Comparison of ENCODE assay signal across 8 cellular contexts in genomic region chr12:124938606-124939427, GRCh38. TPM values are rescaled to one million over a fixed set of nuclear protein-coding genes. Genes with fewer than 3 reads are reported as not detected.
DNase-seq lines count a peak whose midpoint lies in the region; ATAC-seq, FAIRE-seq and TF ChIP-seq lines count a peak whose summit lies in the region.

No MANE protein-coding gene starts in this region.

- FAIRE-seq in HepG2 (lab: Jason Lieb, UNC): peak; percentile 71

- CTCF ChIA-PET in HepG2 (lab: Yijun Ruan, JAX; ENCODE audit: low intra/inter-chr PET ratio, low total read pairs): interaction anchor here (1.5 to 2.2 kb wide), 2 partner anchors 32 to 34 kb away, joined by 3 to 21 read pairs; no protein-coding TSS in a partner anchor

- H3K4me2 ChIP-seq in HepG2 (ENCODE audit: low read depth, low read length): peak overlapping the region; percentile 79

- BruUV-seq in HepG2 (replicated peaks; lab: Mats Ljungman, UMichigan): TSS peak; percentile 87

- ATAC-seq in GM18520 (IDR thresholded peaks at IDR 0.05; ENCODE audit: unreplicated experiment): peak; percentile 23
- peak; percentile 29 for ATAC-seq in HG02943 (IDR thresholded peaks at IDR 0.05; ENCODE audit: low read depth, unreplicated experiment)
- ATAC-seq in HepG2: peak; percentile 14
- ATAC-seq in stimulated activated effector memory CD8-positive, alpha-beta T cell treated with anti-CD3 and anti-CD28 coated beads, Interleukin-12 subunit alpha, Interleukin-12 subunit beta, amount 100 ng/mL, for 72 hours: peak; percentile 61

- TF ChIP-seq EP300 in HepG2 (IDR thresholded peaks at IDR 0.05; ENCODE audit: low read depth in 2 of 2, low read length in 2 of 2): peak in 1 of 2 experiments; percentile 31; a peak in 1 of 4 replicates
- no peak for TF ChIP-seq EP300 in HepG2 (CRISPR knock-in tag; IDR thresholded peaks at IDR 0.05; ENCODE audit: borderline replicate concordance)

- WGBS in HepG2 (ENCODE audit: low lambda C conversion rate): 1% methylated on average over 15 of the region's 22 CpGs

- H3K36me3 Mint-ChIP-seq in stimulated activated effector memory CD8-positive, alpha-beta T cell treated with anti-CD3 and anti-CD28 coated beads, Interleukin-12 subunit alpha, Interleukin-12 subunit beta, amount 100 ng/mL, for 72 hours: peaks cover 13% of the 10 kb centered on the region

- no peaks in the 10 kb centered on the region for H4K20me1 ChIP-seq in HepG2 (ENCODE audit: insufficient read depth, low read length)

- H3K27ac ChIP-seq in HepG2 (ENCODE audit: extremely low read length, insufficient read depth, low read length): peak overlapping the region; percentile 95

- H3K79me2 ChIP-seq in HepG2 (ENCODE audit: insufficient read depth, low read length): no peaks in the 10 kb centered on the region

- H3K4me3 ChIP-seq in HepG2 (replicated peaks in 1 of 3; ENCODE audit: insufficient read depth in 1 of 3, low read depth in 2 of 3, low read length in 3 of 3): peak overlapping the region; percentile 63 to 81 (median 68)

- no peaks in the 10 kb centered on the region for H3K9me3 Mint-ChIP-seq in stimulated activated effector memory CD8-positive, alpha-beta T cell treated with anti-CD3 and anti-CD28 coated beads, Interleukin-12 subunit alpha, Interleukin-12 subunit beta, amount 100 ng/mL, for 72 hours

- intact Hi-C loops in HepG2 (cut with micrococcal nuclease; ENCODE audit: unreplicated experiment): loop anchor here (1.0 to 2.0 kb wide), 2 partner anchors 12 to 20 kb away; no protein-coding TSS in a partner anchor

- DNase-seq in SK-MEL-5 (ENCODE audit: low read depth, low spot score) (peak; percentile 92), cerebellar cortex (ENCODE audit: low spot score) (peak; percentile 91), HepG2 (ENCODE audit: low spot score) (peak; percentile 78), HuH-7 (ENCODE audit: low spot score) (no peak), AML-193 (lab: John Stamatoyannopoulos, UW) (no peak)
- DNase-seq in stimulated activated effector memory CD8-positive, alpha-beta T cell treated with anti-CD3 and anti-CD28 coated beads, Interleukin-12 subunit alpha, Interleukin-12 subunit beta, amount 100 ng/mL, for 72 hours (ENCODE audit: low spot score in 2 of 2): peak; percentile 43 to 76

- peaks cover 7% of the 10 kb centered on the region for H3K4me1 Mint-ChIP-seq in stimulated activated effector memory CD8-positive, alpha-beta T cell treated with anti-CD3 and anti-CD28 coated beads, Interleukin-12 subunit alpha, Interleukin-12 subunit beta, amount 100 ng/mL, for 72 hours

- in situ Hi-C loops in SK-MEL-5 (cut with HindIII; ENCODE audit: low pct_unique_long_range_greater_than_20kb, low sequenced_read_pairs): no loop called here
- in situ Hi-C loops in HepG2 (cut with HindIII; ENCODE audit: extremely low pct_ligation_motif_present, low pct_unique_long_range_greater_than_20kb): no loop called here

- H2AFZ ChIP-seq in HepG2 (ENCODE audit: low read length): no peak overlapping the region

- H3K9me3 ChIP-seq in HepG2 (ENCODE audit: low read length): no peaks in the 10 kb centered on the region

- no peaks in the 10 kb centered on the region for H3K27me3 ChIP-seq in HepG2 (ENCODE audit: control insufficient read depth in 1 of 2, insufficient read depth in 2 of 2, low read length in 2 of 2)

- POLR2A ChIA-PET in HepG2 (lab: Yijun Ruan, JAX): interaction anchor here (0.9 to 6.6 kb wide), 8 partner anchors 8 to 55 kb away, joined by 3 to 199 read pairs (median 7); partner anchors contain the start of gene UBC

- H3K4me1 ChIP-seq in HepG2 (ENCODE audit: insufficient read depth, low read length): peaks cover 52% of the 10 kb centered on the region

- no peak overlapping the region for H3K27ac Mint-ChIP-seq in stimulated activated effector memory CD8-positive, alpha-beta T cell treated with anti-CD3 and anti-CD28 coated beads, Interleukin-12 subunit alpha, Interleukin-12 subunit beta, amount 100 ng/mL, for 72 hours

- H3K36me3 ChIP-seq in HepG2 (replicated peaks in 1 of 2; ENCODE audit: control insufficient read depth in 1 of 2, insufficient read depth in 2 of 2, low read length in 2 of 2): no peaks in the 10 kb centered on the region

- peak overlapping the region; percentile 80 for H3K9ac ChIP-seq in HepG2 (ENCODE audit: insufficient read depth, low read depth, low read length)

- H3K4me3 Mint-ChIP-seq in stimulated activated effector memory CD8-positive, alpha-beta T cell treated with anti-CD3 and anti-CD28 coated beads, Interleukin-12 subunit alpha, Interleukin-12 subunit beta, amount 100 ng/mL, for 72 hours: no peak overlapping the region

- TF ChIP-seq POLR2A in HepG2 (IDR thresholded peaks at IDR 0.05; ENCODE audit: insufficient read depth in 1 of 2, low read depth in 2 of 2, low read length in 2 of 2): peak in 1 of 2 experiments; percentile 39; a peak in 2 of 4 replicates

- peak; percentile 67 for TF ChIP-seq CTCF in HepG2 (CRISPR knock-in tag; IDR thresholded peaks at IDR 0.05)

- no peak for TF ChIP-seq RAD21 in HepG2 (CRISPR knock-in tag; IDR thresholded peaks at IDR 0.05)

RNA-seq across cellular contexts. Expression of gene UBC, which starts 24.4 kb away (rescaled TPM):
- 1,930 and 2,016 TPM in 2 replicates for total RNA-seq in SK-MEL-5 (2014; rRNA removed; shearing (Covaris generic))
- 1,237 and 1,346 TPM in 2 replicates for polyA plus RNA-seq in SK-MEL-5 (2015; cell fraction: cytosol; rRNA removed)
- 572 and 599 TPM in 2 replicates for polyA plus RNA-seq in SK-MEL-5 (2015; cell fraction: nucleus; rRNA removed)
- 805 and 1,167 TPM in 2 replicates for total RNA-seq in HepG2 (2016; rRNA removed; fragmentation: Illumina TruSeq; extraction: Trizol)
- 330 and 384 TPM in 2 replicates for total RNA-seq in HepG2 (2016; cell fraction: cytosol; rRNA removed; fragmentation: Illumina TruSeq; extraction: Trizol; ENCODE audit: low read depth)
- 802 and 1,160 TPM in 2 replicates for total RNA-seq in HepG2 (2016; cell fraction: insoluble cytoplasmic fraction; rRNA removed; fragmentation: Illumina TruSeq; extraction: Trizol)
- 388 and 438 TPM in 2 replicates for total RNA-seq in HepG2 (2016; cell fraction: membrane; rRNA removed; fragmentation: Illumina TruSeq; extraction: Trizol)
- total RNA-seq in HepG2 (2016; cell fraction: nucleus; rRNA removed; fragmentation: Illumina TruSeq; extraction: Trizol): 473 and 495 TPM in 2 replicates
- 1,432 and 1,529 TPM in 2 replicates for polyA plus RNA-seq in HepG2 (2011; rRNA removed)
- polyA plus RNA-seq in HepG2 (2011; cell fraction: cytosol; rRNA removed): 1,350 and 1,708 TPM in 2 replicates
- 541 and 721 TPM in 2 replicates for polyA plus RNA-seq in HepG2 (2011; cell fraction: nucleus; rRNA removed)
- 920 and 1,315 TPM in 2 replicates for polyA plus RNA-seq in HepG2 (2012)
- polyA plus RNA-seq in HepG2 (2016; cell fraction: cytosol; fragmentation: Illumina TruSeq; extraction: Trizol; ENCODE audit: low read depth): 299 and 343 TPM in 2 replicates
- 1,055 and 1,063 TPM in 2 replicates for polyA plus RNA-seq in HepG2 (2016; cell fraction: insoluble cytoplasmic fraction; fragmentation: Illumina TruSeq; extraction: Trizol; ENCODE audit: low read depth)
- 279 and 340 TPM in 2 replicates for polyA plus RNA-seq in HepG2 (2016; cell fraction: membrane; fragmentation: Illumina TruSeq; extraction: Trizol; ENCODE audit: low read depth)
- polyA plus RNA-seq in HepG2 (2016; cell fraction: nucleus; fragmentation: Illumina TruSeq; extraction: Trizol; ENCODE audit: insufficient read depth, low read depth): 688 and 691 TPM in 2 replicates
- 531 and 665 TPM in 2 replicates for polyA minus RNA-seq in HepG2 (2011; rRNA and poly(A)+ RNA removed; ENCODE audit: low replicate concordance)
- polyA minus RNA-seq in HepG2 (2011; cell fraction: cytosol; rRNA and poly(A)+ RNA removed): 412 and 617 TPM in 2 replicates
- 99.5 and 162 TPM in 2 replicates for polyA minus RNA-seq in HepG2 (2011; cell fraction: nucleus; rRNA and poly(A)+ RNA removed)

RNA-seq across cellular contexts. Expression of gene DHX37, which starts 50.1 kb away (rescaled TPM):
- total RNA-seq in SK-MEL-5 (2014; rRNA removed; shearing (Covaris generic)): 38.2 and 48.2 TPM in 2 replicates
- polyA plus RNA-seq in SK-MEL-5 (2015; cell fraction: cytosol; rRNA removed): 44.8 and 59.1 TPM in 2 replicates
- 64.6 and 71.5 TPM in 2 replicates for polyA plus RNA-seq in SK-MEL-5 (2015; cell fraction: nucleus; rRNA removed)
- total RNA-seq in HepG2 (2016; rRNA removed; fragmentation: Illumina TruSeq; extraction: Trizol): 19.4 and 20.9 TPM in 2 replicates
- 3.8 and 4.4 TPM in 2 replicates for total RNA-seq in HepG2 (2016; cell fraction: cytosol; rRNA removed; fragmentation: Illumina TruSeq; extraction: Trizol; ENCODE audit: low read depth)
- total RNA-seq in HepG2 (2016; cell fraction: insoluble cytoplasmic fraction; rRNA removed; fragmentation: Illumina TruSeq; extraction: Trizol): 14.2 and 21.8 TPM in 2 replicates
- 8.0 TPM in 2 replicates for total RNA-seq in HepG2 (2016; cell fraction: membrane; rRNA removed; fragmentation: Illumina TruSeq; extraction: Trizol)
- total RNA-seq in HepG2 (2016; cell fraction: nucleus; rRNA removed; fragmentation: Illumina TruSeq; extraction: Trizol): 18.7 and 19.6 TPM in 2 replicates
- 6.0 and 7.6 TPM in 2 replicates for polyA plus RNA-seq in HepG2 (2011; rRNA removed)
- polyA plus RNA-seq in HepG2 (2011; cell fraction: cytosol; rRNA removed): 3.9 and 5.3 TPM in 2 replicates
- polyA plus RNA-seq in HepG2 (2011; cell fraction: nucleus; rRNA removed): 26.9 and 32.7 TPM in 2 replicates
- 7.8 and 12.7 TPM in 2 replicates for polyA plus RNA-seq in HepG2 (2012)
- 1.3 TPM in 2 replicates for polyA plus RNA-seq in HepG2 (2016; cell fraction: cytosol; fragmentation: Illumina TruSeq; extraction: Trizol; ENCODE audit: low read depth)
- 13.2 and 17.5 TPM in 2 replicates for polyA plus RNA-seq in HepG2 (2016; cell fraction: insoluble cytoplasmic fraction; fragmentation: Illumina TruSeq; extraction: Trizol; ENCODE audit: low read depth)
- polyA plus RNA-seq in HepG2 (2016; cell fraction: membrane; fragmentation: Illumina TruSeq; extraction: Trizol; ENCODE audit: low read depth): 2.9 and 3.7 TPM in 2 replicates
- polyA plus RNA-seq in HepG2 (2016; cell fraction: nucleus; fragmentation: Illumina TruSeq; extraction: Trizol; ENCODE audit: insufficient read depth, low read depth): 36.0 and 38.0 TPM in 2 replicates
- 23.1 and 33.6 TPM in 2 replicates for polyA minus RNA-seq in HepG2 (2011; rRNA and poly(A)+ RNA removed; ENCODE audit: low replicate concordance)
- 9.8 and 11.1 TPM in 2 replicates for polyA minus RNA-seq in HepG2 (2011; cell fraction: cytosol; rRNA and poly(A)+ RNA removed)
- polyA minus RNA-seq in HepG2 (2011; cell fraction: nucleus; rRNA and poly(A)+ RNA removed): 11.6 and 13.4 TPM in 2 replicates

RNA-seq across cellular contexts. Expression of gene BRI3BP, which starts 54.6 kb away (rescaled TPM):
- total RNA-seq in SK-MEL-5 (2014; rRNA removed; shearing (Covaris generic)): 12.0 and 12.2 TPM in 2 replicates
- 14.3 and 19.4 TPM in 2 replicates for polyA plus RNA-seq in SK-MEL-5 (2015; cell fraction: cytosol; rRNA removed)
- 2.5 and 3.4 TPM in 2 replicates for polyA plus RNA-seq in SK-MEL-5 (2015; cell fraction: nucleus; rRNA removed)
- 17.6 and 21.1 TPM in 2 replicates for total RNA-seq in HepG2 (2016; rRNA removed; fragmentation: Illumina TruSeq; extraction: Trizol)
- total RNA-seq in HepG2 (2016; cell fraction: cytosol; rRNA removed; fragmentation: Illumina TruSeq; extraction: Trizol; ENCODE audit: low read depth): 5.0 and 5.2 TPM in 2 replicates
- total RNA-seq in HepG2 (2016; cell fraction: insoluble cytoplasmic fraction; rRNA removed; fragmentation: Illumina TruSeq; extraction: Trizol): 16.5 and 21.3 TPM in 2 replicates
- total RNA-seq in HepG2 (2016; cell fraction: membrane; rRNA removed; fragmentation: Illumina TruSeq; extraction: Trizol): 14.9 and 15.7 TPM in 2 replicates
- 15.9 and 20.4 TPM in 2 replicates for total RNA-seq in HepG2 (2016; cell fraction: nucleus; rRNA removed; fragmentation: Illumina TruSeq; extraction: Trizol)
- polyA plus RNA-seq in HepG2 (2011; rRNA removed): 6.4 and 7.5 TPM in 2 replicates
- polyA plus RNA-seq in HepG2 (2011; cell fraction: cytosol; rRNA removed): 6.3 and 6.6 TPM in 2 replicates
- polyA plus RNA-seq in HepG2 (2011; cell fraction: nucleus; rRNA removed): 2.9 and 3.0 TPM in 2 replicates
- 6.1 and 7.2 TPM in 2 replicates for polyA plus RNA-seq in HepG2 (2012)
- 4.9 and 5.3 TPM in 2 replicates for polyA plus RNA-seq in HepG2 (2016; cell fraction: cytosol; fragmentation: Illumina TruSeq; extraction: Trizol; ENCODE audit: low read depth)
- polyA plus RNA-seq in HepG2 (2016; cell fraction: insoluble cytoplasmic fraction; fragmentation: Illumina TruSeq; extraction: Trizol; ENCODE audit: low read depth): 13.2 and 14.3 TPM in 2 replicates
- polyA plus RNA-seq in HepG2 (2016; cell fraction: membrane; fragmentation: Illumina TruSeq; extraction: Trizol; ENCODE audit: low read depth): 9.2 TPM in 2 replicates
- 20.9 and 21.2 TPM in 2 replicates for polyA plus RNA-seq in HepG2 (2016; cell fraction: nucleus; fragmentation: Illumina TruSeq; extraction: Trizol; ENCODE audit: insufficient read depth, low read depth)
- polyA minus RNA-seq in HepG2 (2011; rRNA and poly(A)+ RNA removed; ENCODE audit: low replicate concordance): 14.9 and 34.8 TPM in 2 replicates
- 10.7 and 11.1 TPM in 2 replicates for polyA minus RNA-seq in HepG2 (2011; cell fraction: cytosol; rRNA and poly(A)+ RNA removed)
- polyA minus RNA-seq in HepG2 (2011; cell fraction: nucleus; rRNA and poly(A)+ RNA removed): 5.8 and 6.5 TPM in 2 replicates

Comparison
In these comparisons a context has a peak if more than half of its experiments do, and no peak if none do; other contexts are left out.
1. DNase-seq: peak in SK-MEL-5 (single experiment), cerebellar cortex (single experiment), HepG2 (single experiment) and stimulated activated effector memory CD8-positive, alpha-beta T cell treated with anti-CD3 and anti-CD28 coated beads, Interleukin-12 subunit alpha, Interleukin-12 subunit beta, amount 100 ng/mL, for 72 hours (2 of 2); none in HuH-7 (single experiment) and AML-193 (0 of 2).
2. Peak in every context shown above with its lines, with median percentiles within 50 percentile points of each other: ATAC-seq.